In the genomic region with DNA sequence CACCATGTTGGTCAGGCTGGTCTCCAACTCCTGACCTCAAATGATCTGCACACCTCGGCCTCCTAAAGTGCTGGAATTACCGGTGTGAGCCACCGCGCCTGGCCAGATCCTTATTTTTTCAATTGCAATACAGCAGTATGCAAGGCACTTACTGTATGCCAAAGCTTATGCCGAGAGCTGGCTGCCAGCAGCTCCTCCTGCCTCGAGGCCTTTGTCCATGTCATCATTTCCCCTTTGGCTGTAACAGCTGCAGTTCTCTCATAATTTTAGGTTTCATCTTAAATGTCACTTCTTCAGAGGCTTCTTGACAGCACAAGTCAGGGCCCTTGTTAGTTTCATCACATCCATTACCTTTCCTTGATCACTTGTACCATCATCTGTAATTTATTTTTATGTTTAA, we compare ENCODE assay signal across 8 cellular contexts. TPM values are rescaled to one million over a fixed set of nuclear protein-coding genes. Genes with fewer than 3 reads are reported as not detected.
DNase-seq lines count a peak whose midpoint lies in the region; ATAC-seq lines count a peak whose summit lies in the region.

No MANE protein-coding gene starts in this region.

- H3K4me1 Mint-ChIP-seq in central memory CD8-positive, alpha-beta T cell = peaks cover 32% of the 10 kb centered on the region
- H3K4me1 Mint-ChIP-seq in natural killer cell treated with Interleukin-12 subunit alpha and Interleukin-12 subunit beta and Interleukin-15 and Interleukin-18, amount 100 ng/mL, for 72 hours (ENCODE audit: low read depth in 2 of 2) = peaks cover 39 to 40% of the 10 kb centered on the region in 2 donors

- H3K27me3 Mint-ChIP-seq in central memory CD8-positive, alpha-beta T cell = no peaks in the 10 kb centered on the region
- H3K27me3 Mint-ChIP-seq in natural killer cell treated with Interleukin-12 subunit alpha and Interleukin-12 subunit beta and Interleukin-15 and Interleukin-18, amount 100 ng/mL, for 72 hours = no peaks in the 10 kb centered on the region

- no peak for ATAC-seq in central memory CD8-positive, alpha-beta T cell (replicated peaks; ENCODE audit: extremely low read depth, poor library complexity, severe bottlenecking)
- ATAC-seq in natural killer cell treated with Interleukin-12 subunit alpha and Interleukin-12 subunit beta and Interleukin-15 and Interleukin-18, amount 100 ng/mL, for 72 hours = no peak
- no peak for ATAC-seq in HG02981 (IDR thresholded peaks at IDR 0.05; ENCODE audit: unreplicated experiment)

- H3K9me3 Mint-ChIP-seq in central memory CD8-positive, alpha-beta T cell = no peaks in the 10 kb centered on the region
- no peaks in the 10 kb centered on the region for H3K9me3 Mint-ChIP-seq in natural killer cell treated with Interleukin-12 subunit alpha and Interleukin-12 subunit beta and Interleukin-15 and Interleukin-18, amount 100 ng/mL, for 72 hours

- H3K27ac Mint-ChIP-seq in central memory CD8-positive, alpha-beta T cell (ENCODE audit: low read depth) = peak overlapping the region; percentile 99
- H3K27ac Mint-ChIP-seq in natural killer cell treated with Interleukin-12 subunit alpha and Interleukin-12 subunit beta and Interleukin-15 and Interleukin-18, amount 100 ng/mL, for 72 hours = peak overlapping the region; percentile 99 to 100

- DNase-seq in ELR (ENCODE audit: low read depth) (peak; percentile 14), NCI-H2227 (lab: John Stamatoyannopoulos, UW; ENCODE audit: unreplicated experiment) (peak; percentile 20), NCI-H524 treated with DMSO at 0.1 percent for 48 hours (lab: John Stamatoyannopoulos, UW) (no peak), OCI-M2 (lab: John Stamatoyannopoulos, UW; ENCODE audit: unreplicated experiment) (no peak)
- DNase-seq in central memory CD8-positive, alpha-beta T cell (ENCODE audit: low spot score in 2 of 2) = no peak
- DNase-seq in natural killer cell treated with Interleukin-12 subunit alpha and Interleukin-12 subunit beta and Interleukin-15 and Interleukin-18, amount 100 ng/mL, for 72 hours (ENCODE audit: low spot score) = no peak
- no peak for DNase-seq in stimulated activated CD4-positive, alpha-beta T cell treated with anti-CD3 and anti-CD28 coated beads, Interleukin-4, amount 100 ng/mL, for 24 hours

- H3K4me3 Mint-ChIP-seq in central memory CD8-positive, alpha-beta T cell = peak overlapping the region; percentile 89
- H3K4me3 Mint-ChIP-seq in natural killer cell treated with Interleukin-12 subunit alpha and Interleukin-12 subunit beta and Interleukin-15 and Interleukin-18, amount 100 ng/mL, for 72 hours = peak overlapping the region; percentile 96

- H3K36me3 Mint-ChIP-seq in central memory CD8-positive, alpha-beta T cell (ENCODE audit: insufficient read depth) = peaks cover 14% of the 10 kb centered on the region
- peaks cover 14% of the 10 kb centered on the region for H3K36me3 Mint-ChIP-seq in natural killer cell treated with Interleukin-12 subunit alpha and Interleukin-12 subunit beta and Interleukin-15 and Interleukin-18, amount 100 ng/mL, for 72 hours

RNA-seq across cellular contexts. Expression of gene SREBF2, which starts 1.5 kb away (rescaled TPM):
- total RNA-seq in natural killer cell treated with Interleukin-12 subunit alpha and Interleukin-12 subunit beta and Interleukin-15 and Interleukin-18, amount 100 ng/mL, for 72 hours = 100 to 1,000 TPM; 205 to 211 TPM

RNA-seq across cellular contexts. Expression of gene CCDC134, which starts 30.9 kb away (rescaled TPM):
- 10 to 100 TPM; 25.1 to 26.3 TPM for total RNA-seq in natural killer cell treated with Interleukin-12 subunit alpha and Interleukin-12 subunit beta and Interleukin-15 and Interleukin-18, amount 100 ng/mL, for 72 hours

Comparison
In these comparisons a context has a peak if more than half of its experiments do, and no peak if none do; other contexts are left out.
1. DNase-seq: peak in ELR (single experiment) and NCI-H2227 (single experiment); none in central memory CD8-positive, alpha-beta T cell (0 of 2), natural killer cell treated with Interleukin-12 subunit alpha and Interleukin-12 subunit beta and Interleukin-15 and Interleukin-18, amount 100 ng/mL, for 72 hours (single experiment), NCI-H524 treated with DMSO at 0.1 percent for 48 hours (single experiment), OCI-M2 (single experiment) and stimulated activated CD4-positive, alpha-beta T cell treated with anti-CD3 and anti-CD28 coated beads, Interleukin-4, amount 100 ng/mL, for 24 hours (single experiment).